ENCODE assay signal across 29 cellular contexts in genomic region chr5:41109186-41109585, GRCh38. TPM values are rescaled to one million over a fixed set of nuclear protein-coding genes. Genes with fewer than 3 reads are reported as not detected.
"Had no signal": no experiment of that assay in that cellular context is flagged by ENCODE, and none has a peak within 500 bp of the region (broad histone marks: within the 10 kb centered on the region; RNA-seq: fewer than 3 reads in every experiment).

No MANE protein-coding gene starts in this region.

- ATAC-seq: activated T-helper 17 cell treated with anti-CD3 and anti-CD28 coated beads, Interleukin-2, amount 50 U/mL, for 72 hours; Panc1; Right ventricle myocardium inferior; T-cell had no signal

- H3K4me3 Mint-ChIP-seq: activated CD4-positive, alpha-beta memory T cell treated with anti-CD3 and anti-CD28 coated beads for 36 hours; activated CD4-positive, alpha-beta T cell treated with anti-CD3 and anti-CD28 coated beads, Interleukin-2, amount 10 ng/mL, durations not matched to agents 7 days and 5 days; activated naive CD4-positive, alpha-beta T cell treated with anti-CD3 and anti-CD28 coated beads for 36 hours; activated naive CD8-positive, alpha-beta T cell; activated T-helper 17 cell treated with anti-CD3 and anti-CD28 coated beads, Interleukin-2, amount 50 U/mL, for 72 hours; T-cell had no signal

- H3K36me3 Mint-ChIP-seq: activated CD4-positive, alpha-beta memory T cell treated with anti-CD3 and anti-CD28 coated beads for 36 hours; activated naive CD8-positive, alpha-beta T cell; T-cell had no signal

- DNase-seq: activated CD4-positive, alpha-beta memory T cell treated with anti-CD3 and anti-CD28 coated beads for 36 hours; activated CD4-positive, alpha-beta T cell treated with anti-CD3 and anti-CD28 coated beads, Interleukin-2, amount 10 ng/mL, durations not matched to agents 7 days and 5 days; activated CD4-positive, CD25-positive, alpha-beta regulatory T cell; activated CD8-positive, alpha-beta memory T cell treated with anti-CD3 and anti-CD28 coated beads for 24 hours; activated gamma-delta T cell; activated naive CD4-positive, alpha-beta T cell treated with anti-CD3 and anti-CD28 coated beads for 36 hours; activated T-cell treated with anti-CD3 and anti-CD28 coated beads for 4 hours; activated T-cell treated with anti-CD3 and anti-CD28 coated beads, Interleukin-2, amount 50 U/mL, for 48 hours; amygdala; Karpas-422; NCI-H1105 treated with DMSO at 0.1 percent for 48 hours; NCI-H1436 treated with DMSO at 0.1 percent for 48 hours; NCI-H187; NCI-H2081; NCI-H510A treated with DMSO at 0.1 percent for 48 hours; NCI-H69; NK-92 treated with Interleukin-12 subunit alpha and Interleukin-12 subunit beta, amount 100 ng/mL, for 24 hours; OCI-M1; RPMI8226; T-cell; T-helper 2 cell; T1000 had no signal

- H3K4me3 ChIP-seq: SK-N-MC had no signal

- H3K4me1 Mint-ChIP-seq: activated CD4-positive, alpha-beta T cell treated with anti-CD3 and anti-CD28 coated beads, Interleukin-2, amount 10 ng/mL, durations not matched to agents 7 days and 5 days; activated T-helper 17 cell treated with anti-CD3 and anti-CD28 coated beads, Interleukin-2, amount 50 U/mL, for 72 hours; T-cell had no signal

- H3K9me3 Mint-ChIP-seq: activated CD4-positive, alpha-beta memory T cell treated with anti-CD3 and anti-CD28 coated beads for 36 hours; activated CD4-positive, alpha-beta T cell treated with anti-CD3 and anti-CD28 coated beads, Interleukin-2, amount 10 ng/mL, durations not matched to agents 7 days and 5 days; activated T-helper 17 cell treated with anti-CD3 and anti-CD28 coated beads, Interleukin-2, amount 50 U/mL, for 72 hours had no signal

- H3K27me3 Mint-ChIP-seq: activated CD4-positive, alpha-beta memory T cell treated with anti-CD3 and anti-CD28 coated beads for 36 hours; activated CD4-positive, alpha-beta T cell treated with anti-CD3 and anti-CD28 coated beads, Interleukin-2, amount 10 ng/mL, durations not matched to agents 7 days and 5 days; activated naive CD8-positive, alpha-beta T cell; activated T-helper 17 cell treated with anti-CD3 and anti-CD28 coated beads, Interleukin-2, amount 50 U/mL, for 72 hours; T-cell had no signal

- H3K27ac Mint-ChIP-seq: activated CD4-positive, alpha-beta memory T cell treated with anti-CD3 and anti-CD28 coated beads for 36 hours; activated CD4-positive, alpha-beta T cell treated with anti-CD3 and anti-CD28 coated beads, Interleukin-2, amount 10 ng/mL, durations not matched to agents 7 days and 5 days; activated naive CD4-positive, alpha-beta T cell treated with anti-CD3 and anti-CD28 coated beads for 36 hours; activated naive CD8-positive, alpha-beta T cell; activated T-helper 17 cell treated with anti-CD3 and anti-CD28 coated beads, Interleukin-2, amount 50 U/mL, for 72 hours; T-cell had no signal

- H3K27ac ChIP-seq: SK-N-MC, VCaP had no signal

RNA-seq across cellular contexts. Expression of gene MROH2B, which starts 38.0 kb away (rescaled TPM):
- total RNA-seq: activated CD4-positive, alpha-beta memory T cell treated with anti-CD3 and anti-CD28 coated beads for 36 hours; activated CD4-positive, alpha-beta T cell treated with anti-CD3 and anti-CD28 coated beads, Interleukin-2, amount 10 ng/mL, durations not matched to agents 7 days and 5 days; activated naive CD4-positive, alpha-beta T cell treated with anti-CD3 and anti-CD28 coated beads for 36 hours; activated T-helper 17 cell treated with anti-CD3 and anti-CD28 coated beads, Interleukin-2, amount 50 U/mL, for 72 hours; cardiac septum; Right ventricle myocardium inferior; T-cell had no signal
